In the genomic region with DNA sequence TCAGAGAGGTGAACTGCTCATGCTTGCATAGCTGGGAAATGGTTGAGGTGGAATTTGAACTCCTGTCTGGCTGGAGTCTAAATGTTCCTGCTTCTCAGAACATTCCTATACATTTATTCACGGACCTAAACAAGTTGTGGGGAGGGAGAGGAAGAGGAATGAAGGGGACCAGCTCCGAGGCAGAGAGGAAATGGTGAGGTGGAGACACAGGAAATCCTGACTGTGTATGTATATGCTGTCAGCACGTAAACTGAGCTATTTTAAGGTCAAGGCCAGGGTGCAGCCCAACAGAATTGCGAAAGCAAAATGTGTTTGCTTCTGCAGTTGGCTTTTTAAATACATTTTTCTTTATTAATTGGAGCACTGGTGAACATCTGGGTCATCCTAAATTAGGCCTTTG, we compare ENCODE assay signal across 8 cellular contexts.
DNase-seq lines count a peak whose midpoint lies in the region; ATAC-seq and TF ChIP-seq lines count a peak whose summit lies in the region.

No MANE protein-coding gene starts in this region.

- H2AFZ ChIP-seq in osteoblast (ENCODE audit: low read length), result peak overlapping the region; percentile 76

- peak; percentile 50 for ATAC-seq in GM21529 (IDR thresholded peaks at IDR 0.05; ENCODE audit: unreplicated experiment)

- TF ChIP-seq CTCF in RWPE1 (conservative IDR thresholded peaks at IDR 0.05; ENCODE audit: low read depth) (no peak), osteoblast (IDR thresholded peaks at IDR 0.05; ENCODE audit: extremely low read depth, low read depth, low read length) (no peak)

- H3K4me1 ChIP-seq in BLaER1, result peaks cover 43% of the 10 kb centered on the region
- H3K4me1 ChIP-seq in duodenal mucosa (ENCODE audit: control insufficient read depth in 1 of 2, insufficient read depth in 2 of 2, low read length in 2 of 2), result peaks cover 36% of the 10 kb centered on the region in 2 donors
- peaks cover 23% of the 10 kb centered on the region for H3K4me1 ChIP-seq in osteoblast (ENCODE audit: insufficient read depth, low read length)

- DNase-seq in RWPE1 (ENCODE audit: low spot score) (peak; percentile 83), osteoblast (ENCODE audit: insufficient read length, low spot score, missing footprints) (no peak), NCI-H1694 treated with DMSO at 0.1 percent for 48 hours (lab: John Stamatoyannopoulos, UW) (no peak), NCI-H510A treated with DMSO at 0.1 percent for 48 hours (lab: John Stamatoyannopoulos, UW) (no peak), mesenteric fat pad (ENCODE audit: low spot score) (no peak)

- H3K9ac ChIP-seq in BLaER1 (peak overlapping the region; percentile 11), duodenal mucosa (ENCODE audit: low read depth in 1 of 2, low read length in 2 of 2) (peak overlapping the region; percentile 14 to 35)

- H4K20me1 ChIP-seq in BLaER1 (no peaks in the 10 kb centered on the region), osteoblast (ENCODE audit: insufficient read depth, low read length) (no peaks in the 10 kb centered on the region)

- H3K79me2 ChIP-seq in osteoblast (ENCODE audit: insufficient read depth, low read length), result no peaks in the 10 kb centered on the region

- H3K27ac ChIP-seq in BLaER1 (peak overlapping the region; percentile 70), RWPE1 (peak overlapping the region; percentile 95), duodenal mucosa (ENCODE audit: low read depth, low read length) (peak overlapping the region; percentile 74), osteoblast (ENCODE audit: low read depth, low read length) (peak overlapping the region; percentile 67)

- no peaks in the 10 kb centered on the region for H3K36me3 ChIP-seq in BLaER1
- H3K36me3 ChIP-seq in duodenal mucosa (ENCODE audit: control insufficient read depth in 1 of 2, insufficient read depth in 2 of 2, low read length in 2 of 2), result no peaks in the 10 kb centered on the region
- no peaks in the 10 kb centered on the region for H3K36me3 ChIP-seq in osteoblast (ENCODE audit: insufficient read depth, low read length)

- H3K4me3 ChIP-seq in BLaER1 (peak overlapping the region; percentile 11; the same call in 1 of the 2 replicates), duodenal mucosa (ENCODE audit: low read depth in 1 of 2, low read length in 2 of 2) (peak overlapping the region; percentile 16 to 30), osteoblast (ENCODE audit: insufficient read depth, low read length) (no peak overlapping the region)

- POLR2A ChIA-PET in RWPE1 (lab: Yijun Ruan, JAX; ENCODE audit: low non-redundant PET), result no interaction called here

- H3K9me3 ChIP-seq in BLaER1, result no peaks in the 10 kb centered on the region
- H3K9me3 ChIP-seq in duodenal mucosa (ENCODE audit: control insufficient read depth in 1 of 2, low read length in 2 of 2), result no peaks in the 10 kb centered on the region
- H3K9me3 ChIP-seq in osteoblast (ENCODE audit: low read depth, low read length), result no peaks in the 10 kb centered on the region

- no peaks in the 10 kb centered on the region for H3K27me3 ChIP-seq in BLaER1
- H3K27me3 ChIP-seq in duodenal mucosa (ENCODE audit: control insufficient read depth in 1 of 2, insufficient read depth in 2 of 2, low read length in 2 of 2), result no peaks in the 10 kb centered on the region
- no peaks in the 10 kb centered on the region for H3K27me3 ChIP-seq in osteoblast (ENCODE audit: insufficient read depth, low read length)

- H3K4me2 ChIP-seq in BLaER1, result peak overlapping the region; percentile 72
- H3K4me2 ChIP-seq in osteoblast (ENCODE audit: insufficient read depth, low read length), result peak overlapping the region; percentile 30

- CTCF ChIA-PET in RWPE1 (lab: Yijun Ruan, JAX), result interaction anchor here (0.6 kb wide), 1 partner anchor 675 kb away, joined by 3 read pairs; no protein-coding TSS in a partner anchor
